In genomic region chr6:35727935-35728662, GRCh38 we compare ENCODE assay signal across 1 cellular context.
A peak's percentile ranks its signal among the peaks of the same experiment; 100 is the strongest.
TF ChIP-seq lines count a peak whose summit lies in the region.

No MANE protein-coding gene starts in this region.

TF ChIP-seq in HepG2, 621 proteins besides CTCF, POLR2A, EP300 and RAD21 (continued from another document and continues in another):
- TF ChIP-seq ZBTB49 (CRISPR knock-in tag; IDR thresholded peaks at IDR 0.05; ENCODE audit: borderline replicate concordance) (no peak), SNAI1 (CRISPR knock-in tag; IDR thresholded peaks at IDR 0.05; ENCODE audit: borderline replicate concordance) (no peak), ZNF572 (CRISPR knock-in tag; IDR thresholded peaks at IDR 0.05) (peak; percentile 73; the same call in 1 of the 2 replicates), ZFP90 (CRISPR knock-in tag; IDR thresholded peaks at IDR 0.05; ENCODE audit: borderline replicate concordance) (no peak), PPARG (CRISPR knock-in tag; conservative IDR thresholded peaks at IDR 0.05) (0 out of 2 replicates have a peak, but pooled peaks have one; percentile 8), ZNF138 (CRISPR knock-in tag; IDR thresholded peaks at IDR 0.05; ENCODE audit: low read depth) (no peak), IRF1 (CRISPR knock-in tag; IDR thresholded peaks at IDR 0.05; ENCODE audit: low read depth) (no peak), MTA1 (CRISPR knock-in tag; IDR thresholded peaks at IDR 0.05; ENCODE audit: borderline replicate concordance) (no peak; the same call in 1 of the 2 replicates), ZNF354B (CRISPR knock-in tag; IDR thresholded peaks at IDR 0.05) (no peak), ZFP36 (IDR thresholded peaks at IDR 0.05; ENCODE audit: borderline replicate concordance, low read depth, low read length, partially characterized antibody) (no peak), FOXM1 (CRISPR knock-in tag; IDR thresholded peaks at IDR 0.05) (no peak), USF2 (IDR thresholded peaks at IDR 0.05; ENCODE audit: low read depth, low read length) (no peak), USF2 (CRISPR knock-in tag; IDR thresholded peaks at IDR 0.05; ENCODE audit: borderline replicate concordance) (no peak), KDM5A (IDR thresholded peaks at IDR 0.05; ENCODE audit: borderline replicate concordance, low read length) (no peak), HNRNPK (IDR thresholded peaks at IDR 0.05; ENCODE audit: low read depth, low read length, poor library complexity, severe bottlenecking) (no peak), PREB (CRISPR knock-in tag; IDR thresholded peaks at IDR 0.05) (no peak), ZNF605 (CRISPR knock-in tag; IDR thresholded peaks at IDR 0.05) (0 out of 2 replicates have a peak, but pooled peaks have one; percentile 25), FOSL2 (CRISPR knock-in tag; IDR thresholded peaks at IDR 0.05) (peak; percentile 40), RBM22 (optimal IDR thresholded peaks at IDR 0.05; ENCODE audit: low read length) (no peak), NFAT5 (CRISPR knock-in tag; IDR thresholded peaks at IDR 0.05) (0 out of 2 replicates have a peak, but pooled peaks have one; percentile 10), DRAP1 (CRISPR knock-in tag; IDR thresholded peaks at IDR 0.05) (peak; percentile 13; the same call in 1 of the 2 replicates), CEBPG (CRISPR knock-in tag; IDR thresholded peaks at IDR 0.05) (peak; percentile 16; the same call in 1 of the 2 replicates), HIVEP1 (CRISPR knock-in tag; IDR thresholded peaks at IDR 0.05) (no peak), ZNF44 (CRISPR knock-in tag; IDR thresholded peaks at IDR 0.05) (no peak), NR2C2 (CRISPR knock-in tag; IDR thresholded peaks at IDR 0.05; ENCODE audit: borderline replicate concordance) (0 out of 2 replicates have a peak, but pooled peaks have one; percentile 13), NFYB (CRISPR knock-in tag; IDR thresholded peaks at IDR 0.05) (no peak), REL (CRISPR knock-in tag; conservative IDR thresholded peaks at IDR 0.05) (no peak; the same call in 1 of the 2 replicates), ZFP1 (CRISPR knock-in tag; IDR thresholded peaks at IDR 0.05) (no peak), POGK (CRISPR knock-in tag; conservative IDR thresholded peaks at IDR 0.05) (peak; percentile 76; the same call in 1 of the 2 replicates), SP4 (CRISPR knock-in tag; IDR thresholded peaks at IDR 0.05) (peak; percentile 55; the same call in 1 of the 2 replicates), NFE2L2 (IDR thresholded peaks at IDR 0.05; ENCODE audit: low read length) (no peak), SP2 (CRISPR knock-in tag; IDR thresholded peaks at IDR 0.05) (no peak; the same call in 1 of the 2 replicates), ETV6 (CRISPR knock-in tag; conservative IDR thresholded peaks at IDR 0.05) (0 out of 2 replicates have a peak, but pooled peaks have one; percentile 33), SRSF9 (IDR thresholded peaks at IDR 0.05; ENCODE audit: borderline replicate concordance, insufficient read depth, low read depth, low read length, poor library complexity, severe bottlenecking) (no peak), ZNF639 (CRISPR knock-in tag; conservative IDR thresholded peaks at IDR 0.05) (no peak), ZNF205 (CRISPR knock-in tag; IDR thresholded peaks at IDR 0.05) (0 out of 2 replicates have a peak, but pooled peaks have one; percentile 21), ZNF687 (CRISPR knock-in tag; IDR thresholded peaks at IDR 0.05) (peak; percentile 94)
